ENCODE assay signal across 31 cellular contexts in genomic region chr3:124775776-124776336, GRCh38. TPM values are rescaled to one million over a fixed set of nuclear protein-coding genes. Genes with fewer than 3 reads are reported as not detected.
A peak's percentile ranks its signal among the peaks of the same experiment; 100 is the strongest.
DNase-seq lines count a peak whose midpoint lies in the region; TF ChIP-seq lines count a peak whose summit lies in the region.
"Had no signal": no experiment of that assay in that cellular context is flagged by ENCODE, and none has a peak within 500 bp of the region (broad histone marks: within the 10 kb centered on the region; RNA-seq: fewer than 3 reads in every experiment).

No MANE protein-coding gene starts in this region.

- H3K79me2 ChIP-seq in trophoblast cell (ENCODE audit: control insufficient read depth, insufficient read depth, low read length, poor library complexity) = peaks cover 22% of the 10 kb centered on the region

- peak overlapping the region; percentile 44 for H4K91ac ChIP-seq in trophoblast cell (ENCODE audit: low read depth, low read length)

- H3K4me3 ChIP-seq in H7 (ENCODE audit: insufficient read depth, low read depth, low read length) = no peak overlapping the region
- no peak overlapping the region for H3K4me3 ChIP-seq in coronary artery
- H3K4me3 ChIP-seq in trophoblast cell (ENCODE audit: low read depth, low read length) = no peak overlapping the region
- H3K4me3 ChIP-seq: breast epithelium, colonic mucosa, lung, pancreas had no signal

- WGBS in trophoblast cell (ENCODE audit: extremely low coverage, insufficient coverage, insufficient read length) = no CpG with 5 or more reads among the region's 12 CpGs

- DNase-seq in H7 = peak; percentile 57
- peak; percentile 93 to 95 for DNase-seq in NCI-H524 (lab: John Stamatoyannopoulos, UW)
- no peak for DNase-seq in coronary artery (ENCODE audit: low spot score)
- peak; percentile 34 to 68 for DNase-seq in trophoblast cell
- DNase-seq in iPS-NIHi11 (ENCODE audit: low spot score) = no peak
- DNase-seq in DMS53 treated with DMSO at 0.1 percent for 48 hours (lab: John Stamatoyannopoulos, UW; ENCODE audit: unreplicated experiment) = no peak
- DNase-seq in CD14-positive monocyte (ENCODE audit: low spot score) = no peak
- DNase-seq in H4 (ENCODE audit: low spot score) = no peak
- DNase-seq: ACHN; activated CD4-positive, alpha-beta T cell treated with anti-CD3 and anti-CD28 coated beads, Interleukin-2, amount 10 ng/mL, durations not matched to agents 7 days and 5 days; amygdala; BE2C; CD8-positive, alpha-beta memory T cell; colonic mucosa; effector CD8-positive, alpha-beta T cell; hippocampal formation; KBM-7; NCI-H1092 treated with DMSO at 0.1 percent for 48 hours; NCI-H1930; NCI-H2227 treated with DMSO at 0.1 percent for 48 hours; pancreas; retina; SIG-M5; stimulated activated CD4-positive, alpha-beta T cell treated with anti-CD3 and anti-CD28 coated beads, Interleukin-2, amount 100 ng/mL, for 48 hours; SW 1271 had no signal

- H2AK5ac ChIP-seq in trophoblast cell (ENCODE audit: low read length) = peak overlapping the region; percentile 69

- no peaks in the 10 kb centered on the region for H3K9me3 ChIP-seq in trophoblast cell (ENCODE audit: insufficient read depth, low read depth, low read length)
- H3K9me3 ChIP-seq: BE2C, breast epithelium, colonic mucosa, pancreas had no signal

- peak overlapping the region; percentile 35 for H3K4ac ChIP-seq in trophoblast cell (ENCODE audit: low read depth, low read length)

- peaks cover 13 to 28% (median 27%) of the 10 kb centered on the region in 3 donors for H3K27me3 Mint-ChIP-seq in CD14-positive monocyte (ENCODE audit: low read depth in 3 of 3)
- H3K27me3 Mint-ChIP-seq: type B pancreatic cell had no signal

- no peak overlapping the region for H3K9ac ChIP-seq in trophoblast cell (ENCODE audit: low read length)

- peak overlapping the region; percentile 9 for H3K18ac ChIP-seq in trophoblast cell (ENCODE audit: low read length)

- peaks cover 0 to 3% (median 0%) of the 10 kb centered on the region in 7 donors for H3K9me3 Mint-ChIP-seq in CD14-positive monocyte
- H3K9me3 Mint-ChIP-seq: activated CD4-positive, alpha-beta T cell treated with anti-CD3 and anti-CD28 coated beads, Interleukin-2, amount 10 ng/mL, durations not matched to agents 7 days and 5 days; activated naive CD4-positive, alpha-beta T cell treated with anti-CD3 and anti-CD28 coated beads, Interleukin-2, amount 50 U/mL, for 24 hours; CD8-positive, alpha-beta memory T cell; natural killer cell treated with Interleukin-12 subunit alpha and Interleukin-12 subunit beta and Interleukin-15 and Interleukin-18, amount 100 ng/mL, for 72 hours; type B pancreatic cell had no signal

- peaks cover 43% of the 10 kb centered on the region for H3K36me3 ChIP-seq in H7 (replicated peaks; ENCODE audit: control insufficient read depth, insufficient read depth, low read length)
- H3K36me3 ChIP-seq in trophoblast cell (ENCODE audit: control insufficient read depth in 1 of 2, insufficient read depth in 2 of 2, low read length in 2 of 2) = peaks cover 30 to 36% of the 10 kb centered on the region in 2 experiments
- H3K36me3 ChIP-seq: breast epithelium, colonic mucosa had no signal

- H3K4me1 Mint-ChIP-seq in CD14-positive monocyte = peaks cover 12% of the 10 kb centered on the region

- H3K27ac Mint-ChIP-seq in CD14-positive monocyte = peak overlapping the region in 1 of 7 donors; percentile 8
- H3K27ac Mint-ChIP-seq: activated CD4-positive, alpha-beta T cell treated with anti-CD3 and anti-CD28 coated beads, Interleukin-2, amount 10 ng/mL, durations not matched to agents 7 days and 5 days; activated naive CD4-positive, alpha-beta T cell treated with anti-CD3 and anti-CD28 coated beads, Interleukin-2, amount 50 U/mL, for 24 hours; natural killer cell treated with Interleukin-12 subunit alpha and Interleukin-12 subunit beta and Interleukin-15 and Interleukin-18, amount 100 ng/mL, for 72 hours; type B pancreatic cell had no signal

- TF ChIP-seq CTCF in coronary artery (IDR thresholded peaks at IDR 0.05) (no peak), CD14-positive monocyte (IDR thresholded peaks at IDR 0.05) (no peak)

- H3K4me1 ChIP-seq in trophoblast cell (ENCODE audit: control insufficient read depth in 1 of 2, insufficient read depth in 2 of 2, low read length in 2 of 2) = peaks cover 45 to 63% of the 10 kb centered on the region in 2 experiments
- H3K4me1 ChIP-seq: colonic mucosa, pancreas had no signal

- H3K14ac ChIP-seq in trophoblast cell (ENCODE audit: low read length) = peak overlapping the region; percentile 40

- H3K4me3 Mint-ChIP-seq in CD14-positive monocyte = no peak overlapping the region
- H3K4me3 Mint-ChIP-seq: activated CD4-positive, alpha-beta T cell treated with anti-CD3 and anti-CD28 coated beads, Interleukin-2, amount 10 ng/mL, durations not matched to agents 7 days and 5 days; activated naive CD4-positive, alpha-beta T cell treated with anti-CD3 and anti-CD28 coated beads, Interleukin-2, amount 50 U/mL, for 24 hours; CD8-positive, alpha-beta memory T cell; natural killer cell treated with Interleukin-12 subunit alpha and Interleukin-12 subunit beta and Interleukin-15 and Interleukin-18, amount 100 ng/mL, for 72 hours; type B pancreatic cell had no signal

- H3K79me1 ChIP-seq in trophoblast cell (ENCODE audit: low read length) = peaks cover 63% of the 10 kb centered on the region

- H3K27ac ChIP-seq in coronary artery (peak overlapping the region; percentile 58 to 97), trophoblast cell (ENCODE audit: low read depth, low read length) (no peak overlapping the region)
- H3K27ac ChIP-seq: breast epithelium, colonic mucosa, epithelial cell of prostate had no signal

- intact Hi-C loops in CD14-positive monocyte (cut with micrococcal nuclease) = no loop called here

- H2AFZ ChIP-seq in trophoblast cell (ENCODE audit: insufficient read depth, low read length, poor library complexity) = no peak overlapping the region

- peak overlapping the region; percentile 55 for H4K8ac ChIP-seq in trophoblast cell (ENCODE audit: low read depth, low read length)

- no peaks in the 10 kb centered on the region for H3K36me3 Mint-ChIP-seq in CD14-positive monocyte
- H3K36me3 Mint-ChIP-seq: activated naive CD4-positive, alpha-beta T cell treated with anti-CD3 and anti-CD28 coated beads, Interleukin-2, amount 50 U/mL, for 24 hours; CD8-positive, alpha-beta memory T cell; natural killer cell treated with Interleukin-12 subunit alpha and Interleukin-12 subunit beta and Interleukin-15 and Interleukin-18, amount 100 ng/mL, for 72 hours had no signal

- H2BK12ac ChIP-seq in trophoblast cell (ENCODE audit: low read length) = peak overlapping the region; percentile 5

- no peak overlapping the region for H2BK5ac ChIP-seq in trophoblast cell (ENCODE audit: low read depth, low read length, poor library complexity)

- H4K12ac ChIP-seq in trophoblast cell (ENCODE audit: low read depth, low read length) = no peak overlapping the region

- H3K27me3 ChIP-seq in H7 (ENCODE audit: control insufficient read depth, insufficient read depth, low read length) (no peaks in the 10 kb centered on the region), trophoblast cell (ENCODE audit: insufficient read depth, low read length) (no peaks in the 10 kb centered on the region)
- H3K27me3 ChIP-seq: BE2C, breast epithelium, colonic mucosa, pancreas had no signal

- no peak overlapping the region for H3K23ac ChIP-seq in trophoblast cell (ENCODE audit: low read length)

- no peak overlapping the region for H3K4me2 ChIP-seq in trophoblast cell (ENCODE audit: low read length)

- peak overlapping the region; percentile 44 for H2BK120ac ChIP-seq in trophoblast cell (ENCODE audit: insufficient read depth, low read length, poor library complexity)

RNA-seq across cellular contexts. Expression of gene UMPS, which starts 45.6 kb away (rescaled TPM):
- 34.8 and 48.1 TPM in 2 replicates for total RNA-seq in H7 (2014; rRNA removed; shearing (Covaris generic))
- 23.2 and 23.9 TPM in 2 replicates for polyA plus RNA-seq in trophoblast cell (2013)
- polyA plus RNA-seq in CD14-positive monocyte = 10 to 100 TPM in 1 of 2 donors, 1 to 10 TPM in 1; 9.1 to 13.5 TPM
- total RNA-seq in H4 (2014; rRNA removed; shearing (Covaris generic)) = 44.7 and 51.0 TPM in 2 replicates

Comparison
In these comparisons a context has a peak if more than half of its experiments do, and no peak if none do; other contexts are left out.
1. DNase-seq: peak in H7 (single experiment), NCI-H524 (2 of 2) and trophoblast cell (2 of 2); none in coronary artery (single experiment), iPS-NIHi11 (single experiment), DMS53 treated with DMSO at 0.1 percent for 48 hours (single experiment), CD14-positive monocyte (single experiment) and H4 (single experiment).